Comparison of ENCODE assay signal across 26 cellular contexts in genomic region chr13:56351041-56351440, GRCh38.
DNase-seq lines count a peak whose midpoint lies in the region; ATAC-seq and TF ChIP-seq lines count a peak whose summit lies in the region.
"Had no signal": no experiment of that assay in that cellular context is flagged by ENCODE, and none has a peak within 500 bp of the region (broad histone marks: within the 10 kb centered on the region; RNA-seq: fewer than 3 reads in every experiment).

No MANE protein-coding gene starts in this region.

- no peak overlapping the region for H3K4me3 Mint-ChIP-seq in WTC11
- H3K4me3 Mint-ChIP-seq: CD4-positive, alpha-beta memory T cell had no signal

- no peaks in the 10 kb centered on the region for H3K27me3 Mint-ChIP-seq in WTC11 (ENCODE audit: low read depth)
- H3K27me3 Mint-ChIP-seq: CD4-positive, alpha-beta memory T cell had no signal

- TF ChIP-seq CTCF in WTC11 (IDR thresholded peaks at IDR 0.05) = no peak

- H3K9me3 Mint-ChIP-seq in WTC11 = 0 out of 2 replicates have a peak, but pooled peaks cover 3% of the 10 kb centered on the region

- POLR2A ChIA-PET in WTC11 (lab: Charles Lee) = no interaction called here

- ATAC-seq in WTC11 = peak; percentile 95
- ATAC-seq: A549, body of pancreas, HCT116, left lung, mucosa of descending colon, right cardiac atrium, SK-N-SH treated with all-trans-retinoic acid at 6 μM for 48 hours had no signal

- in situ Hi-C loops in KBM-7 (cut with MboI; ENCODE audit: low pct_unique_long_range_greater_than_20kb, low sequenced_read_pairs) = no loop called here

- H3K36me3 Mint-ChIP-seq in WTC11 = no peaks in the 10 kb centered on the region
- H3K36me3 Mint-ChIP-seq: CD4-positive, alpha-beta memory T cell had no signal

- peaks cover 7% of the 10 kb centered on the region for H3K4me1 Mint-ChIP-seq in WTC11
- H3K4me1 Mint-ChIP-seq: CD4-positive, alpha-beta memory T cell had no signal

- no peak overlapping the region for H3K27ac Mint-ChIP-seq in WTC11
- H3K27ac Mint-ChIP-seq: CD4-positive, alpha-beta memory T cell had no signal

- DNase-seq in NCI-H1417 (lab: John Stamatoyannopoulos, UW) (peak in 2 of 3 experiments; percentile 28 to 66), NCI-H1417 treated with DMSO at 0.1 percent for 48 hours (lab: John Stamatoyannopoulos, UW) (no peak), NCI-H2107 (lab: John Stamatoyannopoulos, UW) (peak; percentile 34), WTC11 (ENCODE audit: low spot score) (peak; percentile 12), left kidney (ENCODE audit: low read depth, low spot score) (peak; percentile 18), KBM-7 (no peak), amygdala (lab: John Stamatoyannopoulos, UW) (no peak), GM03348 (ENCODE audit: low spot score) (no peak)
- DNase-seq: activated CD4-positive, alpha-beta T cell treated with anti-CD3 and anti-CD28 coated beads, Interleukin-2, amount 50 U/mL, for 4 hours; activated naive CD4-positive, alpha-beta T cell treated with anti-CD3 and anti-CD28 coated beads, Interleukin-2, amount 50 U/mL, for 16 hours; activated T-cell treated with anti-CD3 and anti-CD28 coated beads, Interleukin-2, amount 50 U/mL, for 1 hour; body of pancreas; CD4-positive, alpha-beta memory T cell; dorsolateral prefrontal cortex; GDM1; heart right ventricle; left lung; mucosa of descending colon; NCI-H226; nucleus accumbens; PC-9; right cardiac atrium; stomach had no signal

- CTCF ChIA-PET in WTC11 (lab: Charles Lee) = interaction anchor here (1.0 kb wide), 1 partner anchor 1273 kb away, joined by 3 read pairs; no protein-coding TSS in a partner anchor

TF ChIP-seq in WTC11, 78 proteins besides CTCF, POLR2A, EP300 and RAD21:
- TF ChIP-seq AFF4 (CRISPR knock-in tag; IDR thresholded peaks at IDR 0.05; ENCODE audit: borderline replicate concordance) (no peak), ARID4B (CRISPR knock-in tag; IDR thresholded peaks at IDR 0.05; ENCODE audit: borderline replicate concordance) (no peak), ZNF425 (CRISPR knock-in tag; conservative IDR thresholded peaks at IDR 0.05) (no peak), GRHL2 (CRISPR knock-in tag; IDR thresholded peaks at IDR 0.05; ENCODE audit: insufficient replicate concordance, severe bottlenecking) (no peak), ZNF317 (CRISPR knock-in tag; IDR thresholded peaks at IDR 0.05; ENCODE audit: borderline replicate concordance, low read depth) (no peak), ZNF232 (CRISPR knock-in tag; IDR thresholded peaks at IDR 0.05) (no peak), ZNF121 (CRISPR knock-in tag; IDR thresholded peaks at IDR 0.05) (no peak)

Comparison
In these comparisons a context has a peak if more than half of its experiments do, and no peak if none do; other contexts are left out.
1. DNase-seq: peak in NCI-H1417 (2 of 3), NCI-H2107 (single experiment), WTC11 (single experiment) and left kidney (single experiment); none in NCI-H1417 treated with DMSO at 0.1 percent for 48 hours (single experiment), KBM-7 (single experiment), amygdala (0 of 56) and GM03348 (single experiment).